9 cellular contexts compared by ENCODE assay signal in the genomic region with DNA sequence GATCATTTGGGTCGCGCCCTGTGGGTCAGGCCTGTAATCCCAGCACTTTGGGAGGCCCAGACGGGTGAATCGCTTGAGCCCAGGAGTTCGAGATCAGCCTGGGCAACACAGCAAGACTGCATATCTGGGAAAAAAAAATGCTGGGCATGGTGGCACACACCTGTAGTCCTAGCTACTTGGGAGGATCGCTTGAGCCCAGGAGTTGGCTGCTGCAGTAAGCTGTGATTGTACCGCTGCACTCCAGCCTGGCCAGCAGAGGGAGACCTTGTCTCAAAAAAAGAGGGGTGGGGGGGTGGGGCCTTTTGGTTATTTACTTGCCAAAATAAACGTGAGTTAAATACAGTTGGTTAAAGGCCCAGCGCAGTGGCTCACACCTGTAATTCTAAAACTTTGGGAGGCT. TPM values are rescaled to one million over a fixed set of nuclear protein-coding genes. Genes with fewer than 3 reads are reported as not detected.
DNase-seq lines count a peak whose midpoint lies in the region; ATAC-seq and TF ChIP-seq lines count a peak whose summit lies in the region.
"Had no signal": no experiment of that assay in that cellular context is flagged by ENCODE, and none has a peak within 500 bp of the region (broad histone marks: within the 10 kb centered on the region; RNA-seq: fewer than 3 reads in every experiment).

No MANE protein-coding gene starts in this region.

- peaks cover 40% of the 10 kb centered on the region for H3K36me3 Mint-ChIP-seq in endothelial cell (ENCODE audit: low read depth, unreplicated experiment)

- H3K4me3 Mint-ChIP-seq in endothelial cell (ENCODE audit: unreplicated experiment), result no peak overlapping the region

- TF ChIP-seq POLR2A in suprapubic skin (IDR thresholded peaks at IDR 0.05), result no peak

- H3K9me3 ChIP-seq in upper lobe of right lung, result peaks cover 52% of the 10 kb centered on the region
- peaks cover 65% of the 10 kb centered on the region for H3K9me3 ChIP-seq in suprapubic skin

- intact Hi-C loops in upper lobe of right lung (cut with DNase I), result no loop called here

- H3K36me3 ChIP-seq in upper lobe of right lung (no peaks in the 10 kb centered on the region), suprapubic skin (no peaks in the 10 kb centered on the region)

- TF ChIP-seq EP300 in suprapubic skin (IDR thresholded peaks at IDR 0.05), result no peak

- no peaks in the 10 kb centered on the region for H3K4me1 Mint-ChIP-seq in endothelial cell (ENCODE audit: unreplicated experiment)

- no peaks in the 10 kb centered on the region for H3K27me3 ChIP-seq in upper lobe of right lung
- no peaks in the 10 kb centered on the region for H3K27me3 ChIP-seq in suprapubic skin

- 58% methylated on average over 9 of the region's 9 CpGs for WGBS in suprapubic skin

- H3K4me1 ChIP-seq in upper lobe of right lung (no peaks in the 10 kb centered on the region), suprapubic skin (no peaks in the 10 kb centered on the region)

- peaks cover 8% of the 10 kb centered on the region for H3K9me3 Mint-ChIP-seq in endothelial cell (ENCODE audit: unreplicated experiment)

- TF ChIP-seq CTCF in endothelial cell (IDR thresholded peaks at IDR 0.05; ENCODE audit: unreplicated experiment) (peak; percentile 25), upper lobe of right lung (IDR thresholded peaks at IDR 0.05) (peak; percentile 27), suprapubic skin (IDR thresholded peaks at IDR 0.05) (no peak)

- no peak overlapping the region for H3K27ac Mint-ChIP-seq in endothelial cell (ENCODE audit: unreplicated experiment)

- peaks cover 2% of the 10 kb centered on the region for H3K27me3 Mint-ChIP-seq in endothelial cell (ENCODE audit: unreplicated experiment)

- in situ Hi-C loops in G401 (cut with HindIII; ENCODE audit: low sequenced_read_pairs), result no loop called here

- H3K4me3 ChIP-seq in upper lobe of right lung, result no peak overlapping the region
- H3K4me3 ChIP-seq in suprapubic skin, result no peak overlapping the region

- ATAC-seq in upper lobe of right lung (no peak), GM21447 (IDR thresholded peaks at IDR 0.05; ENCODE audit: unreplicated experiment) (no peak)

- H3K27ac ChIP-seq in upper lobe of right lung (no peak overlapping the region), suprapubic skin (no peak overlapping the region)

- peak; percentile 11 to 28 (median 26) for DNase-seq in stimulated activated CD4-positive, alpha-beta T cell treated with anti-CD3 and anti-CD28 coated beads, Interleukin-12 subunit alpha, Interleukin-12 subunit beta, amount 100 ng/mL, for 48 hours (ENCODE audit: low read depth in 2 of 3, low spot score in 1 of 3)
- no peak for DNase-seq in stimulated activated CD4-positive, alpha-beta T cell treated with anti-CD3 and anti-CD28 coated beads, Interleukin-12 subunit alpha, Interleukin-12 subunit beta, amount 100 ng/mL, for 4 hours
- DNase-seq in SW480 (ENCODE audit: low spot score) (peak; percentile 36), endothelial cell (ENCODE audit: low spot score) (peak; percentile 19), upper lobe of right lung (no peak), G401 (ENCODE audit: low spot score) (no peak), suprapubic skin (ENCODE audit: low spot score in 2 of 2) (no peak)
- DNase-seq: hypothalamus had no signal

RNA-seq across cellular contexts. Expression of gene ZNF544, which starts 9.8 kb away (rescaled TPM):
- 44.3 TPM for total RNA-seq in endothelial cell (ENCODE audit: unreplicated experiment)
- 27.0 TPM for total RNA-seq in upper lobe of right lung
- 51.5 and 64.3 TPM in 2 replicates for total RNA-seq in G401 (2014; rRNA removed; shearing (Covaris generic))
- total RNA-seq in suprapubic skin, result 10 to 100 TPM; 44.4 to 55.4 (median 48.9) TPM

RNA-seq across cellular contexts. Expression of gene ZNF274, which starts 36.0 kb away (rescaled TPM):
- total RNA-seq in endothelial cell (ENCODE audit: unreplicated experiment) (21.4 TPM), upper lobe of right lung (31.9 TPM), suprapubic skin (10 to 100 TPM; 26.8 to 70.2 (median 36.5) TPM)
- total RNA-seq in G401 (2014; rRNA removed; shearing (Covaris generic)), result 41.3 and 54.2 TPM in 2 replicates

RNA-seq across cellular contexts. Expression of gene ZNF8, which starts 59.9 kb away (rescaled TPM):
- total RNA-seq in endothelial cell (ENCODE audit: unreplicated experiment), result 11.2 TPM
- 6.0 TPM for total RNA-seq in upper lobe of right lung
- 5.2 and 6.5 TPM in 2 replicates for total RNA-seq in G401 (2014; rRNA removed; shearing (Covaris generic))
- total RNA-seq in suprapubic skin, result 10 to 100 TPM in 1 of 4 donors, 1 to 10 TPM in 3; 8.3 to 15.6 (median 8.7) TPM

Comparison
In these comparisons a context has a peak if more than half of its experiments do, and no peak if none do; other contexts are left out.
1. DNase-seq: peak in stimulated activated CD4-positive, alpha-beta T cell treated with anti-CD3 and anti-CD28 coated beads, Interleukin-12 subunit alpha, Interleukin-12 subunit beta, amount 100 ng/mL, for 48 hours (3 of 3), SW480 (single experiment) and endothelial cell (single experiment); none in stimulated activated CD4-positive, alpha-beta T cell treated with anti-CD3 and anti-CD28 coated beads, Interleukin-12 subunit alpha, Interleukin-12 subunit beta, amount 100 ng/mL, for 4 hours (single experiment), upper lobe of right lung (single experiment), G401 (single experiment) and suprapubic skin (0 of 2).
2. CTCF ChIP-seq: peak in endothelial cell (single experiment) and upper lobe of right lung (single experiment); none in suprapubic skin (0 of 2).